Comparison of ENCODE assay signal across 25 cellular contexts in the genomic region with DNA sequence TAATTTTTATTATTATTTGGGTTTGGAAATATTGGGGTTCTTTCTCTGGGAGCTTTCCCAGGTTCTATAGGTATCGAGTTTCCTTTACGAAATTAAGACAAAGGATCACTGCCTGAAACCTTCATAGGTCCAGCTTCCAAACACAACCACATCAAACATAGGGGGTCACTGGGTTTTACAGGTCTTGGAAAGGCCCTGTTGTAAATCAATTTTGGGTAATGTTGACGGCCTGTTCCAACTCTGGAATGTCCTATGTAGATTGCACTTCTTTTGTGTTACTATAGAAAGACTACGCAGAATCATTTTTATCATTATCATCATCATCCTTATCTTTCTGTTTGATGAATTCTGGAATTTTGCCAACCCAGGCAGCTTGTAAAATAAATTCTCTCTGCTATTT. TPM values are rescaled to one million over a fixed set of nuclear protein-coding genes. Genes with fewer than 3 reads are reported as not detected.
DNase-seq lines count a peak whose midpoint lies in the region; ATAC-seq, FAIRE-seq and TF ChIP-seq lines count a peak whose summit lies in the region.
"Had no signal": no experiment of that assay in that cellular context is flagged by ENCODE, and none has a peak within 500 bp of the region (broad histone marks: within the 10 kb centered on the region; RNA-seq: fewer than 3 reads in every experiment).

No MANE protein-coding gene starts in this region.

- peak overlapping the region in 3 of 5 experiments; percentile 27 to 48 (median 42) for H3K27ac Mint-ChIP-seq in brain
- H3K27ac Mint-ChIP-seq: HFFc6 had no signal

- H3K4me3 ChIP-seq in SK-N-SH (ENCODE audit: low read depth in 2 of 2, low read length in 1 of 2) (no peak overlapping the region), HepG2 (replicated peaks in 1 of 3; ENCODE audit: insufficient read depth in 1 of 3, low read depth in 2 of 3, low read length in 3 of 3) (no peak overlapping the region)
- H3K4me3 ChIP-seq: SK-N-MC had no signal

- no peak overlapping the region for H3K4me2 ChIP-seq in SK-N-SH
- H3K4me2 ChIP-seq in HepG2 (ENCODE audit: low read depth, low read length): no peak overlapping the region

- H3K36me3 Mint-ChIP-seq in brain: no peaks in the 10 kb centered on the region
- H3K36me3 Mint-ChIP-seq: CD8-positive, alpha-beta memory T cell had no signal

- no peaks in the 10 kb centered on the region for H3K9me3 ChIP-seq in SK-N-SH
- no peaks in the 10 kb centered on the region for H3K9me3 ChIP-seq in HepG2 (ENCODE audit: low read length)

- no peak for ATAC-seq in SK-N-SH treated with all-trans-retinoic acid at 6 μM for 48 hours
- ATAC-seq in HepG2: no peak

- H3K79me2 ChIP-seq in SK-N-SH (ENCODE audit: insufficient read depth): no peaks in the 10 kb centered on the region
- H3K79me2 ChIP-seq in HepG2 (ENCODE audit: insufficient read depth, low read length): no peaks in the 10 kb centered on the region

- CTCF ChIA-PET in SK-N-SH (lab: Yijun Ruan, JAX) (interaction anchor here (0.8 to 3.1 kb wide), 3 partner anchors 8 to 429 kb away, joined by 3 to 8 read pairs (median 3); no protein-coding TSS in a partner anchor), HepG2 (lab: Yijun Ruan, JAX; ENCODE audit: low intra/inter-chr PET ratio, low total read pairs) (no interaction called here)

- no peak overlapping the region for H3K27ac ChIP-seq in SK-N-SH (ENCODE audit: low read depth in 2 of 2, low read length in 1 of 2)
- H3K27ac ChIP-seq in HepG2 (ENCODE audit: extremely low read length, insufficient read depth, low read length): no peak overlapping the region
- H3K27ac ChIP-seq: 22Rv1, C4-2B, HL-60, RWPE1, SK-N-MC had no signal

- no TSS peak for BruUV-seq in HepG2 (replicated peaks; lab: Mats Ljungman, UMichigan)

- H3K27me3 ChIP-seq in SK-N-SH (ENCODE audit: insufficient read depth): no peaks in the 10 kb centered on the region
- H3K27me3 ChIP-seq in HepG2 (ENCODE audit: control insufficient read depth in 1 of 2, insufficient read depth in 2 of 2, low read length in 2 of 2): peaks cover 0 to 14% of the 10 kb centered on the region in 2 experiments; a peak in 2 of 5 replicates

- H3K4me1 ChIP-seq in SK-N-SH (ENCODE audit: control insufficient read depth in 1 of 2, insufficient read depth in 2 of 2, low read depth in 1 of 2, low read length in 1 of 2) (peaks cover 2 to 9% of the 10 kb centered on the region in 2 experiments; a peak in 3 of 4 replicates), HepG2 (ENCODE audit: insufficient read depth, low read length) (no peaks in the 10 kb centered on the region)

- peaks cover 44% of the 10 kb centered on the region for H3K4me1 Mint-ChIP-seq in brain
- H3K4me1 Mint-ChIP-seq: CD8-positive, alpha-beta memory T cell had no signal

- H3K4me3 Mint-ChIP-seq in brain: no peak overlapping the region
- H3K4me3 Mint-ChIP-seq: CD8-positive, alpha-beta memory T cell; HFFc6 had no signal

- WGBS in SK-N-SH (ENCODE audit: low lambda C conversion rate): 84% methylated on average over 4 of the region's 4 CpGs
- 34% methylated on average over 4 of the region's 4 CpGs for WGBS in HepG2 (ENCODE audit: low lambda C conversion rate)

- H4K20me1 ChIP-seq in SK-N-SH (ENCODE audit: insufficient read depth) (no peaks in the 10 kb centered on the region), HepG2 (ENCODE audit: insufficient read depth, low read length) (no peaks in the 10 kb centered on the region)

- in situ Hi-C loops in HepG2 (cut with HindIII; ENCODE audit: extremely low pct_ligation_motif_present, low pct_unique_long_range_greater_than_20kb): no loop called here

- H3K36me3 ChIP-seq in SK-N-SH (replicated peaks in 1 of 2; ENCODE audit: control insufficient read depth in 1 of 2, insufficient read depth in 2 of 2, low read length in 1 of 2): no peaks in the 10 kb centered on the region
- no peaks in the 10 kb centered on the region for H3K36me3 ChIP-seq in HepG2 (replicated peaks in 1 of 2; ENCODE audit: control insufficient read depth in 1 of 2, insufficient read depth in 2 of 2, low read length in 2 of 2)

- DNase-seq in DMS 273 (lab: John Stamatoyannopoulos, UW; ENCODE audit: unreplicated experiment): peak; percentile 82
- DNase-seq in DMS 273 treated with DMSO at 0.1 percent for 48 hours (lab: John Stamatoyannopoulos, UW): no peak
- no peak for DNase-seq in SK-N-SH
- no peak for DNase-seq in D341Med (ENCODE audit: low spot score)
- DNase-seq in SKM-1 (lab: John Stamatoyannopoulos, UW; ENCODE audit: unreplicated experiment): no peak
- no peak for DNase-seq in HepG2 (ENCODE audit: low spot score)
- DNase-seq: CD8-positive, alpha-beta memory T cell; H7; HFFc6; KG1; NCI-H2029; NCI-H446; NK-92 treated with Interleukin-12 subunit alpha and Interleukin-12 subunit beta, amount 100 ng/mL, for 24 hours; SHP77 treated with DMSO at 0.1 percent for 48 hours; T-helper 1 cell; T-helper 9 cell had no signal

- TF ChIP-seq CTCF in SK-N-SH (IDR thresholded peaks at IDR 0.05): no peak
- no peak for TF ChIP-seq CTCF in brain (conservative IDR thresholded peaks at IDR 0.05)
- TF ChIP-seq CTCF in HepG2 (CRISPR knock-in tag; IDR thresholded peaks at IDR 0.05): no peak

- H2AFZ ChIP-seq in SK-N-SH (ENCODE audit: low read depth) (no peak overlapping the region), HepG2 (ENCODE audit: low read length) (no peak overlapping the region)

- POLR2A ChIA-PET in SK-N-SH (lab: Yijun Ruan, JAX): no interaction called here
- POLR2A ChIA-PET in HepG2 (lab: Yijun Ruan, JAX): no interaction called here

- peaks cover 4% of the 10 kb centered on the region for H3F3A ChIP-seq in SK-N-SH (replicated peaks; ENCODE audit: insufficient read depth)

- TF ChIP-seq RAD21 in SK-N-SH (IDR thresholded peaks at IDR 0.05; ENCODE audit: low read length): no peak
- TF ChIP-seq RAD21 in HepG2 (CRISPR knock-in tag; IDR thresholded peaks at IDR 0.05): no peak

- no peaks in the 10 kb centered on the region for H3K27me3 Mint-ChIP-seq in brain

- intact Hi-C loops in HepG2 (cut with micrococcal nuclease; ENCODE audit: unreplicated experiment): no loop called here

- FAIRE-seq in HepG2 (lab: Jason Lieb, UNC): no peak
- FAIRE-seq: D721Med had no signal

- H3K9ac ChIP-seq in SK-N-SH: no peak overlapping the region
- H3K9ac ChIP-seq in HepG2 (ENCODE audit: insufficient read depth, low read depth, low read length): no peak overlapping the region

- TF ChIP-seq POLR2A in HepG2 (IDR thresholded peaks at IDR 0.05; ENCODE audit: insufficient read depth in 1 of 2, low read depth in 2 of 2, low read length in 2 of 2): no peak

- H3K9me3 Mint-ChIP-seq in brain: no peaks in the 10 kb centered on the region
- H3K9me3 Mint-ChIP-seq: CD8-positive, alpha-beta memory T cell; HFFc6 had no signal

- TF ChIP-seq EP300 in SK-N-SH (IDR thresholded peaks at IDR 0.05; ENCODE audit: borderline replicate concordance in 1 of 2, low read depth in 1 of 2, low read length in 1 of 2) (no peak), HepG2 (IDR thresholded peaks at IDR 0.05; ENCODE audit: low read depth in 2 of 2, low read length in 2 of 2) (no peak), HepG2 (CRISPR knock-in tag; IDR thresholded peaks at IDR 0.05; ENCODE audit: borderline replicate concordance) (no peak)

- H3K9me2 ChIP-seq in SK-N-SH: no peaks in the 10 kb centered on the region

RNA-seq across cellular contexts. Expression of a gene that starts 15.2 kb away (rescaled TPM):
- polyA plus RNA-seq in SK-N-SH (2012; rRNA removed) (0.86 and 1.3 TPM in 2 replicates), brain (ENCODE audit: insufficient read depth, low read depth, low replicate concordance) (2.3 TPM), HepG2 (2011; rRNA removed) (0.30 and 0.48 TPM in 2 replicates)
- 0.19 and 0.29 TPM in 2 replicates for polyA plus RNA-seq in SK-N-SH (2012; cell fraction: cytosol; rRNA removed)
- 2.2 and 4.6 TPM in 2 replicates for polyA plus RNA-seq in SK-N-SH (2012; cell fraction: nucleus; rRNA removed)
- total RNA-seq in HepG2 (2016; rRNA removed; fragmentation: Illumina TruSeq; extraction: Trizol): not detected in 2 replicates
- total RNA-seq in HepG2 (2016; cell fraction: cytosol; rRNA removed; fragmentation: Illumina TruSeq; extraction: Trizol; ENCODE audit: low read depth): not detected in 2 replicates
- total RNA-seq in HepG2 (2016; cell fraction: insoluble cytoplasmic fraction; rRNA removed; fragmentation: Illumina TruSeq; extraction: Trizol): not detected in 2 replicates
- not detected in 2 replicates for total RNA-seq in HepG2 (2016; cell fraction: membrane; rRNA removed; fragmentation: Illumina TruSeq; extraction: Trizol)
- not detected in 2 replicates for total RNA-seq in HepG2 (2016; cell fraction: nucleus; rRNA removed; fragmentation: Illumina TruSeq; extraction: Trizol)
- polyA plus RNA-seq in HepG2 (2011; cell fraction: cytosol; rRNA removed): 0.20 and 0.21 TPM in 2 replicates
- 1.4 and 1.6 TPM in 2 replicates for polyA plus RNA-seq in HepG2 (2011; cell fraction: nucleus; rRNA removed)
- 0.59 TPM in 1 of 2 replicates, not detected in the other for polyA plus RNA-seq in HepG2 (2012)
- polyA plus RNA-seq in HepG2 (2016; cell fraction: cytosol; fragmentation: Illumina TruSeq; extraction: Trizol; ENCODE audit: low read depth): 0.19 TPM in 1 of 2 replicates, not detected in the other
- polyA plus RNA-seq in HepG2 (2016; cell fraction: insoluble cytoplasmic fraction; fragmentation: Illumina TruSeq; extraction: Trizol; ENCODE audit: low read depth): not detected in 2 replicates
- polyA plus RNA-seq in HepG2 (2016; cell fraction: membrane; fragmentation: Illumina TruSeq; extraction: Trizol; ENCODE audit: low read depth): 0.30 TPM in 1 of 2 replicates, not detected in the other
- not detected in 2 replicates for polyA plus RNA-seq in HepG2 (2016; cell fraction: nucleus; fragmentation: Illumina TruSeq; extraction: Trizol; ENCODE audit: insufficient read depth, low read depth)
- polyA minus RNA-seq in HepG2 (2011; rRNA and poly(A)+ RNA removed; ENCODE audit: low replicate concordance): 1.0 TPM in 1 of 2 replicates, not detected in the other
- not detected in 2 replicates for polyA minus RNA-seq in HepG2 (2011; cell fraction: cytosol; rRNA and poly(A)+ RNA removed)
- polyA minus RNA-seq in HepG2 (2011; cell fraction: nucleus; rRNA and poly(A)+ RNA removed): not detected in 2 replicates
- total RNA-seq: HFFc6, HT-29 had no signal

RNA-seq across cellular contexts. Expression of a gene that starts 36.5 kb away (rescaled TPM):
- polyA plus RNA-seq in SK-N-SH (2012; rRNA removed) (176 and 243 TPM in 2 replicates), brain (ENCODE audit: insufficient read depth, low read depth, low replicate concordance) (0.34 TPM), HepG2 (2011; rRNA removed) (0.20 and 0.39 TPM in 2 replicates)
- 108 and 129 TPM in 2 replicates for polyA plus RNA-seq in SK-N-SH (2012; cell fraction: cytosol; rRNA removed)
- 529 and 562 TPM in 2 replicates for polyA plus RNA-seq in SK-N-SH (2012; cell fraction: nucleus; rRNA removed)
- 0.17 and 0.22 TPM in 2 replicates for total RNA-seq in HepG2 (2016; rRNA removed; fragmentation: Illumina TruSeq; extraction: Trizol)
- total RNA-seq in HepG2 (2016; cell fraction: cytosol; rRNA removed; fragmentation: Illumina TruSeq; extraction: Trizol; ENCODE audit: low read depth): not detected in 2 replicates
- total RNA-seq in HepG2 (2016; cell fraction: insoluble cytoplasmic fraction; rRNA removed; fragmentation: Illumina TruSeq; extraction: Trizol): 0.24 TPM in 2 replicates
- total RNA-seq in HepG2 (2016; cell fraction: membrane; rRNA removed; fragmentation: Illumina TruSeq; extraction: Trizol): 0.06 TPM in 1 of 2 replicates, not detected in the other
- total RNA-seq in HepG2 (2016; cell fraction: nucleus; rRNA removed; fragmentation: Illumina TruSeq; extraction: Trizol): 0.88 and 1.2 TPM in 2 replicates
- polyA plus RNA-seq in HepG2 (2011; cell fraction: cytosol; rRNA removed): 0.11 and 0.32 TPM in 2 replicates
- polyA plus RNA-seq in HepG2 (2011; cell fraction: nucleus; rRNA removed): 0.27 and 0.93 TPM in 2 replicates
- polyA plus RNA-seq in HepG2 (2012): not detected in 2 replicates
- polyA plus RNA-seq in HepG2 (2016; cell fraction: cytosol; fragmentation: Illumina TruSeq; extraction: Trizol; ENCODE audit: low read depth): not detected in 2 replicates
- 0.58 TPM in 1 of 2 replicates, not detected in the other for polyA plus RNA-seq in HepG2 (2016; cell fraction: insoluble cytoplasmic fraction; fragmentation: Illumina TruSeq; extraction: Trizol; ENCODE audit: low read depth)
- polyA plus RNA-seq in HepG2 (2016; cell fraction: membrane; fragmentation: Illumina TruSeq; extraction: Trizol; ENCODE audit: low read depth): not detected in 2 replicates
- 0.86 and 1.1 TPM in 2 replicates for polyA plus RNA-seq in HepG2 (2016; cell fraction: nucleus; fragmentation: Illumina TruSeq; extraction: Trizol; ENCODE audit: insufficient read depth, low read depth)
- polyA minus RNA-seq in HepG2 (2011; rRNA and poly(A)+ RNA removed; ENCODE audit: low replicate concordance): 0.12 and 15.7 TPM in 2 replicates
- polyA minus RNA-seq in HepG2 (2011; cell fraction: cytosol; rRNA and poly(A)+ RNA removed): 0.49 TPM in 1 of 2 replicates, not detected in the other
- 0.50 TPM in 1 of 2 replicates, not detected in the other for polyA minus RNA-seq in HepG2 (2011; cell fraction: nucleus; rRNA and poly(A)+ RNA removed)
- total RNA-seq: CD8-positive, alpha-beta memory T cell; H7; HT-29 had no signal
- polyA plus RNA-seq: CD8-positive, alpha-beta memory T cell had no signal

RNA-seq across cellular contexts. Expression of a gene that starts 50.8 kb away (rescaled TPM):
- polyA plus RNA-seq in SK-N-SH (2012; rRNA removed): 0.05 and 0.24 TPM in 2 replicates
- 0.06 and 0.12 TPM in 2 replicates for polyA plus RNA-seq in SK-N-SH (2012; cell fraction: cytosol; rRNA removed)
- polyA plus RNA-seq in SK-N-SH (2012; cell fraction: nucleus; rRNA removed): 0.19 and 0.36 TPM in 2 replicates
- not detected for polyA plus RNA-seq in brain (ENCODE audit: insufficient read depth, low read depth, low replicate concordance)
- total RNA-seq in HepG2 (2016; rRNA removed; fragmentation: Illumina TruSeq; extraction: Trizol): 0.20 TPM in 1 of 2 replicates, not detected in the other
- total RNA-seq in HepG2 (2016; cell fraction: cytosol; rRNA removed; fragmentation: Illumina TruSeq; extraction: Trizol; ENCODE audit: low read depth): 0.20 and 0.35 TPM in 2 replicates
- total RNA-seq in HepG2 (2016; cell fraction: insoluble cytoplasmic fraction; rRNA removed; fragmentation: Illumina TruSeq; extraction: Trizol): not detected in 2 replicates
- 0.34 TPM in 1 of 2 replicates, not detected in the other for total RNA-seq in HepG2 (2016; cell fraction: membrane; rRNA removed; fragmentation: Illumina TruSeq; extraction: Trizol)
- total RNA-seq in HepG2 (2016; cell fraction: nucleus; rRNA removed; fragmentation: Illumina TruSeq; extraction: Trizol): not detected in 2 replicates
- polyA plus RNA-seq in HepG2 (2011; rRNA removed): 0.57 and 0.58 TPM in 2 replicates
- 0.42 and 0.77 TPM in 2 replicates for polyA plus RNA-seq in HepG2 (2011; cell fraction: cytosol; rRNA removed)
- 1.2 and 2.4 TPM in 2 replicates for polyA plus RNA-seq in HepG2 (2011; cell fraction: nucleus; rRNA removed)
- polyA plus RNA-seq in HepG2 (2012): 0.16 TPM in 1 of 2 replicates, not detected in the other
- 0.17 and 0.27 TPM in 2 replicates for polyA plus RNA-seq in HepG2 (2016; cell fraction: cytosol; fragmentation: Illumina TruSeq; extraction: Trizol; ENCODE audit: low read depth)
- 0.22 TPM in 1 of 2 replicates, not detected in the other for polyA plus RNA-seq in HepG2 (2016; cell fraction: insoluble cytoplasmic fraction; fragmentation: Illumina TruSeq; extraction: Trizol; ENCODE audit: low read depth)
- polyA plus RNA-seq in HepG2 (2016; cell fraction: membrane; fragmentation: Illumina TruSeq; extraction: Trizol; ENCODE audit: low read depth): 0.14 TPM in 1 of 2 replicates, not detected in the other
- not detected in 2 replicates for polyA plus RNA-seq in HepG2 (2016; cell fraction: nucleus; fragmentation: Illumina TruSeq; extraction: Trizol; ENCODE audit: insufficient read depth, low read depth)
- polyA minus RNA-seq in HepG2 (2011; rRNA and poly(A)+ RNA removed; ENCODE audit: low replicate concordance): not detected in 2 replicates
- polyA minus RNA-seq in HepG2 (2011; cell fraction: cytosol; rRNA and poly(A)+ RNA removed): not detected in 2 replicates
- polyA minus RNA-seq in HepG2 (2011; cell fraction: nucleus; rRNA and poly(A)+ RNA removed): 0.90 and 1.2 TPM in 2 replicates
- total RNA-seq: CD8-positive, alpha-beta memory T cell; HFFc6; HT-29 had no signal
- polyA plus RNA-seq: CD8-positive, alpha-beta memory T cell had no signal

Comparison
In these comparisons a context has a peak if more than half of its experiments do, and no peak if none do; other contexts are left out.
1. RNA of a gene that starts 36.5 kb away (polyA plus RNA-seq): 108 to 562 TPM in SK-N-SH; 0.34 TPM in brain (single experiment) and 0.11 to 1.1 TPM in HepG2; every median in the first group is over 10 times any median in the second.